In genomic region chr17:43428524-43428923, GRCh38 we compare ENCODE assay signal across 1 cellular context.
A peak's percentile ranks its signal among the peaks of the same experiment; 100 is the strongest.
TF ChIP-seq lines count a peak whose summit lies in the region.

No MANE protein-coding gene starts in this region.

TF ChIP-seq in IMR-90, 13 proteins besides CTCF, POLR2A, EP300 and RAD21:
- peak; percentile 32; the same call in 1 of the 2 replicates for TF ChIP-seq SMC3 (IDR thresholded peaks at IDR 0.05; ENCODE audit: low read depth, low read length)
- no peak for TF ChIP-seq USF2 (IDR thresholded peaks at IDR 0.05; ENCODE audit: low read depth, low read length)
TF ChIP-seq in IMR-90: peak in this region for 1.
